21 cellular contexts compared by ENCODE assay signal in the genomic region with DNA sequence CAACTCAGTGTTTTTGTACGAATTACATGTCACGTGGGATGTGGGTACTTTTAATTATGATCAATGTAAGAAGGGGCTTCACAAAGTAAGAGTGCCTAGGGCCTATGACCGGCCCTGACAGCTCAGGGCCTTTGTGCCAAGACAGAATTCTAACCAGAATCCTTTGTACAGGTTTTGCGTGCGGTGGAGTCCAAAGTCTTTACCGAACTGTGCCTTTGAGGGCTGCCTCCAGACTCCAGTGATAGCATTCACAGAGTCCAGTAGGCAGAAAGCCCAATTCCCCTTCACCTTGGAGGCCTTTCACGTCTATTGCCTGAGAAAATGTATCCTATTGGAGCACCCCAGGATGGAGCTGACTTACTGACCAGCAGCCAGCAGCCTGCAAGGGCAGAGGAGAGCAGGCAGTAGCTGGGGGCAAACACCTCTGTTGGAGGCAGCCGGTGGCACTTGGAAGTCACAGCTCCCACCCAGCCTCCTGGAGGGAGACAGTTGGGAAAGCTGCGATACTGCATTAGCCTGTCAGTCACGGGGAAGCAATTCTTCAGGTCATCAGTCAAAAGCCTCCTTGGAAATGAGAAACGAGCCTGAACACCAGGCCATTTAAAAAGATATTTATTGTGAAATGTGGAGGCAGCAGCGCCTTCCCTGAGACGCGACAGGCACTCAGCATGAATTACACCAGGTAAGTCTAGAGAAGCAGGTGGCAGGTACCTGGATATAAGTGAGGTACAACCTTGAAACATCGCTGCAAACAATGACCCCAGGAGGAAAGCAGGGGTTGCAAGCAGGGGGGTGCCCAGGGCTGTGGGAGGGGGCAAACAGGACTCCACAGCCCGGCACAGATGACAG.
A peak's percentile ranks its signal among the peaks of the same experiment; 100 is the strongest.
DNase-seq lines count a peak whose midpoint lies in the region; ATAC-seq, FAIRE-seq and TF ChIP-seq lines count a peak whose summit lies in the region.
"Had no signal": no experiment of that assay in that cellular context is flagged by ENCODE, and none has a peak within 500 bp of the region (broad histone marks: within the 10 kb centered on the region; RNA-seq: fewer than 3 reads in every experiment).

No MANE protein-coding gene starts in this region.

- H3K27ac ChIP-seq in HepG2 (ENCODE audit: extremely low read length, insufficient read depth, low read length) (no peak overlapping the region), right lobe of liver (no peak overlapping the region), endodermal cell (ENCODE audit: low read depth, low read length) (no peak overlapping the region), GM23338 (ENCODE audit: low read depth) (no peak overlapping the region)

- FAIRE-seq in HepG2 (lab: Jason Lieb, UNC), result no peak
- FAIRE-seq in GM12892 (lab: Jason Lieb, UNC), result no peak
- FAIRE-seq: GM12878, GM18507, GM19239, H54 had no signal

- H3K9ac ChIP-seq in HepG2 (ENCODE audit: insufficient read depth, low read depth, low read length) (no peak overlapping the region), endodermal cell (ENCODE audit: extremely low read depth, low read length, poor library complexity, severe bottlenecking) (no peak overlapping the region)

- intact Hi-C loops in HepG2 (cut with micrococcal nuclease; ENCODE audit: unreplicated experiment), result loop anchor here (1.0 to 2.0 kb wide), 2 partner anchors 12 to 16 kb away; no protein-coding TSS in a partner anchor
- intact Hi-C loops in right lobe of liver (cut with DNase I), result no loop called here

- H3K4me3 ChIP-seq in HepG2 (replicated peaks in 1 of 3; ENCODE audit: insufficient read depth in 1 of 3, low read depth in 2 of 3, low read length in 3 of 3), result peak overlapping the region in 1 of 3 experiments; percentile 29; a peak in 2 of 6 replicates
- no peak overlapping the region for H3K4me3 ChIP-seq in right lobe of liver
- no peak overlapping the region for H3K4me3 ChIP-seq in endodermal cell (ENCODE audit: low read length)
- no peak overlapping the region for H3K4me3 ChIP-seq in GM23338
- H3K4me3 ChIP-seq: GM12878, HAP-1 had no signal

- no peaks in the 10 kb centered on the region for H3F3A ChIP-seq in GM23338 (replicated peaks; ENCODE audit: low read depth)

- peak overlapping the region; percentile 53 for H3K4me2 ChIP-seq in HepG2 (ENCODE audit: low read depth, low read length)
- no peak overlapping the region for H3K4me2 ChIP-seq in GM23338

- H4K20me1 ChIP-seq in HepG2 (ENCODE audit: insufficient read depth, low read length) (no peaks in the 10 kb centered on the region), GM23338 (replicated peaks; ENCODE audit: insufficient read depth) (no peaks in the 10 kb centered on the region)

- H3K9me3 Mint-ChIP-seq in endodermal cell, result no peaks in the 10 kb centered on the region
- H3K9me3 Mint-ChIP-seq in neural crest cell, result no peaks in the 10 kb centered on the region
- H3K9me3 Mint-ChIP-seq in GM23338, result no peaks in the 10 kb centered on the region
- H3K9me3 Mint-ChIP-seq: CD4-positive, CD25-positive, alpha-beta regulatory T cell; CD8-positive, alpha-beta T cell; HFFc6 had no signal

- peak; percentile 65 for ATAC-seq in HepG2
- no peak for ATAC-seq in right lobe of liver
- no peak for ATAC-seq in GM23338
- ATAC-seq: CD8-positive, alpha-beta T cell; GM12878 had no signal

- TF ChIP-seq RAD21 in HepG2 (CRISPR knock-in tag; IDR thresholded peaks at IDR 0.05), result no peak

- H3K79me2 ChIP-seq in HepG2 (ENCODE audit: insufficient read depth, low read length) (no peaks in the 10 kb centered on the region), GM23338 (replicated peaks; ENCODE audit: insufficient read depth) (no peaks in the 10 kb centered on the region)

- H3K36me3 ChIP-seq in HepG2 (replicated peaks in 1 of 2; ENCODE audit: control insufficient read depth in 1 of 2, insufficient read depth in 2 of 2, low read length in 2 of 2) (no peaks in the 10 kb centered on the region), right lobe of liver (no peaks in the 10 kb centered on the region), endodermal cell (ENCODE audit: control insufficient read depth, insufficient read depth, low read length) (no peaks in the 10 kb centered on the region), GM23338 (ENCODE audit: insufficient read depth) (no peaks in the 10 kb centered on the region)
- H3K36me3 ChIP-seq: HAP-1 had no signal

- POLR2A ChIA-PET in HepG2 (lab: Yijun Ruan, JAX), result no interaction called here

- 13% methylated on average over 16 of the region's 16 CpGs for WGBS in HepG2 (ENCODE audit: low lambda C conversion rate)
- 87% methylated on average over 12 of the region's 16 CpGs for WGBS in right lobe of liver (ENCODE audit: insufficient coverage, low coverage, low lambda C conversion rate, missing lambda C conversion rate)
- 91 to 96% methylated on average over 12 to 16 of the region's 16 CpGs for WGBS in endodermal cell (ENCODE audit: insufficient coverage in 1 of 2, insufficient read length in 1 of 2), 2 experiments

- H3K4me3 Mint-ChIP-seq in endodermal cell (no peak overlapping the region), neural crest cell (no peak overlapping the region), GM23338 (no peak overlapping the region)
- H3K4me3 Mint-ChIP-seq: CD4-positive, CD25-positive, alpha-beta regulatory T cell; CD8-positive, alpha-beta T cell; HFFc6 had no signal

- no peak for TF ChIP-seq POLR2A in HepG2 (IDR thresholded peaks at IDR 0.05; ENCODE audit: insufficient read depth in 1 of 2, low read depth in 2 of 2, low read length in 2 of 2)
- no peak for TF ChIP-seq POLR2A in right lobe of liver (IDR thresholded peaks at IDR 0.05)
- no peak for TF ChIP-seq POLR2A in GM12892 (IDR thresholded peaks at IDR 0.05; ENCODE audit: low read depth, low read length)

- H3K27me3 ChIP-seq in HepG2 (ENCODE audit: control insufficient read depth in 1 of 2, insufficient read depth in 2 of 2, low read length in 2 of 2) (no peaks in the 10 kb centered on the region), right lobe of liver (no peaks in the 10 kb centered on the region), endodermal cell (ENCODE audit: control insufficient read depth, insufficient read depth, low read length, poor library complexity, severe bottlenecking) (no peaks in the 10 kb centered on the region), GM23338 (ENCODE audit: insufficient read depth) (no peaks in the 10 kb centered on the region)

- no peaks in the 10 kb centered on the region for H3K9me2 ChIP-seq in GM23338 (ENCODE audit: insufficient read depth)

- no peak for TF ChIP-seq CTCF in HepG2 (CRISPR knock-in tag; IDR thresholded peaks at IDR 0.05)
- no peak for TF ChIP-seq CTCF in right lobe of liver (IDR thresholded peaks at IDR 0.05)
- TF ChIP-seq CTCF in endodermal cell (conservative IDR thresholded peaks at IDR 0.05), result no peak
- TF ChIP-seq CTCF in neural crest cell (conservative IDR thresholded peaks at IDR 0.05), result no peak
- TF ChIP-seq CTCF in GM23338 (conservative IDR thresholded peaks at IDR 0.05; ENCODE audit: low read depth in 2 of 2), result no peak

- CTCF ChIA-PET in HepG2 (lab: Yijun Ruan, JAX; ENCODE audit: low intra/inter-chr PET ratio, low total read pairs), result no interaction called here

- in situ Hi-C loops in HepG2 (cut with HindIII; ENCODE audit: extremely low pct_ligation_motif_present, low pct_unique_long_range_greater_than_20kb), result no loop called here

- H3K4me1 ChIP-seq in HepG2 (ENCODE audit: insufficient read depth, low read length), result peaks cover 54% of the 10 kb centered on the region
- no peaks in the 10 kb centered on the region for H3K4me1 ChIP-seq in right lobe of liver
- no peaks in the 10 kb centered on the region for H3K4me1 ChIP-seq in endodermal cell (ENCODE audit: control insufficient read depth, insufficient read depth, low read length)
- no peaks in the 10 kb centered on the region for H3K4me1 ChIP-seq in GM23338 (ENCODE audit: insufficient read depth)
- H3K4me1 ChIP-seq: Caco-2, HAP-1 had no signal

- DNase-seq in HepG2 (ENCODE audit: low spot score) (no peak), right lobe of liver (no peak), endodermal cell (peak; percentile 24), neural crest cell (ENCODE audit: low read depth, low spot score) (no peak), GM12892 (ENCODE audit: insufficient read length) (no peak), GM23338 (ENCODE audit: low spot score) (no peak)
- no peak for DNase-seq in activated CD4-positive, alpha-beta T cell treated with anti-CD3 and anti-CD28 coated beads, Interleukin-2, amount 50 U/mL, for 48 hours
- DNase-seq: C1 segment of cervical spinal cord; Caco-2; CD4-positive, CD25-positive, alpha-beta regulatory T cell; CD8-positive, alpha-beta T cell; DMS153; EL; GDM1; GOT3; HFFc6 had no signal

- H3K27me3 Mint-ChIP-seq in endodermal cell (ENCODE audit: insufficient read depth) (no peaks in the 10 kb centered on the region), neural crest cell (ENCODE audit: low read depth) (no peaks in the 10 kb centered on the region), GM23338 (ENCODE audit: insufficient read depth, low read depth, poor library complexity) (peaks cover 3% of the 10 kb centered on the region)
- H3K27me3 Mint-ChIP-seq: CD4-positive, CD25-positive, alpha-beta regulatory T cell had no signal

- TF ChIP-seq EP300 in HepG2 (IDR thresholded peaks at IDR 0.05; ENCODE audit: low read depth in 2 of 2, low read length in 2 of 2) (no peak), HepG2 (CRISPR knock-in tag; IDR thresholded peaks at IDR 0.05; ENCODE audit: borderline replicate concordance) (no peak)

- no peak overlapping the region for H2AFZ ChIP-seq in HepG2 (ENCODE audit: low read length)
- no peak overlapping the region for H2AFZ ChIP-seq in GM23338

- no TSS peak for BruUV-seq in HepG2 (replicated peaks; lab: Mats Ljungman, UMichigan)

- H3K36me3 Mint-ChIP-seq in endodermal cell (ENCODE audit: low read depth), result no peaks in the 10 kb centered on the region
- H3K36me3 Mint-ChIP-seq in neural crest cell (ENCODE audit: low read depth), result no peaks in the 10 kb centered on the region
- no peaks in the 10 kb centered on the region for H3K36me3 Mint-ChIP-seq in GM23338 (ENCODE audit: low read depth)
- H3K36me3 Mint-ChIP-seq: CD4-positive, CD25-positive, alpha-beta regulatory T cell; CD8-positive, alpha-beta T cell had no signal

- no peak overlapping the region for H3K27ac Mint-ChIP-seq in endodermal cell
- H3K27ac Mint-ChIP-seq in neural crest cell (ENCODE audit: unreplicated experiment), result peak overlapping the region; percentile 3
- H3K27ac Mint-ChIP-seq in GM23338, result no peak overlapping the region
- H3K27ac Mint-ChIP-seq: CD4-positive, CD25-positive, alpha-beta regulatory T cell; CD8-positive, alpha-beta T cell; HFFc6 had no signal

- H3K9me3 ChIP-seq in HepG2 (ENCODE audit: low read length) (no peaks in the 10 kb centered on the region), right lobe of liver (no peaks in the 10 kb centered on the region), endodermal cell (ENCODE audit: control insufficient read depth, low read length) (no peaks in the 10 kb centered on the region)
- H3K9me3 ChIP-seq: Caco-2, HAP-1 had no signal

- H3K4me1 Mint-ChIP-seq in endodermal cell (no peaks in the 10 kb centered on the region), neural crest cell (no peaks in the 10 kb centered on the region), GM23338 (no peaks in the 10 kb centered on the region)
- H3K4me1 Mint-ChIP-seq: CD4-positive, CD25-positive, alpha-beta regulatory T cell had no signal

TF ChIP-seq in HepG2, 621 proteins besides CTCF, POLR2A, EP300 and RAD21 (continues in another document):
- TF ChIP-seq RAD51 (IDR thresholded peaks at IDR 0.05; ENCODE audit: borderline replicate concordance), result peak; percentile 33; the same call in 1 of the 2 replicates

TF ChIP-seq in GM23338, 12 proteins besides CTCF, POLR2A, EP300 and RAD21 (continues in another document):
- TF ChIP-seq CREB1 (CRISPR knock-in tag; IDR thresholded peaks at IDR 0.05; ENCODE audit: low read depth), result no peak
